In the genomic region with DNA sequence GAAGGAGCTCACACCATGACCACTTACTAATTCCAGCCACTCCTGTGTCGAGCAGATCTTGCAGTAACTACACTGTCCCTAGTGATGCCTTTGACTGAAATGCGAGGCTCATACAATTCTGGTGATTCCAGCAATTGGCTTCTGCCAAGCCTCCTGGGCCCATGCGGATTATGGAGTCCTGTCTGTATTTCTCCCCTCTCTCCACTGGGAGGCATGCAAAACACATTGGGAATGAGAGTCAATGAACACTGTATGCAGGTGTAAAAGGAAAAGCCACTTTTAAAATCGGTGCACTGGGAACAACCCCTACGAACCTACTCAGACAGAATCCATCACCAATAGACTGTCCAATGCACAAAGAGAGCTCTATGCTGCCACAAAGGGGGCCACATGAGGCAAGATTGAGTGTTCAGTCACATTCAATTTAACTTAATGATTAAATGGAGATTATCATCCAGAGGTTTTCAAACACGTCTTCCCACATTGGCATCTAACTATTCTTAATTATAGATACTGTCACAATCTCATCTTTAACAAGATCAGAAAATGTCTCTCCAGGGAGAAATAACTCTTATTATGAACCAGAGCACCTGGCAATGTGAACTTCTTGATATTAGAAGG, we compare ENCODE assay signal across 12 cellular contexts.
DNase-seq lines count a peak whose midpoint lies in the region; ATAC-seq and TF ChIP-seq lines count a peak whose summit lies in the region.
"Had no signal": no experiment of that assay in that cellular context is flagged by ENCODE, and none has a peak within 500 bp of the region (broad histone marks: within the 10 kb centered on the region; RNA-seq: fewer than 3 reads in every experiment).

No MANE protein-coding gene starts in this region.

- intact Hi-C loops in left lung (cut with DNase I): no loop called here

- TF ChIP-seq CTCF in left lung (IDR thresholded peaks at IDR 0.05) (no peak), mesothelial cell of epicardium (IDR thresholded peaks at IDR 0.05; ENCODE audit: unreplicated experiment) (no peak)

- peaks cover 5% of the 10 kb centered on the region for H3K9me3 Mint-ChIP-seq in mesothelial cell of epicardium

- H3K27me3 Mint-ChIP-seq in mesothelial cell of epicardium (ENCODE audit: low read depth): no peaks in the 10 kb centered on the region
- H3K27me3 Mint-ChIP-seq: activated naive CD8-positive, alpha-beta T cell treated with anti-CD3 and anti-CD28 coated beads for 36 hours had no signal

- peaks cover 3% of the 10 kb centered on the region for H3K4me1 Mint-ChIP-seq in mesothelial cell of epicardium
- H3K4me1 Mint-ChIP-seq: activated naive CD8-positive, alpha-beta T cell treated with anti-CD3 and anti-CD28 coated beads for 36 hours had no signal

- H3K4me1 ChIP-seq in BLaER1 (peaks cover 18% of the 10 kb centered on the region), left lung (no peaks in the 10 kb centered on the region)

- H3K9me3 ChIP-seq in BLaER1: peaks cover 11% of the 10 kb centered on the region
- peaks cover 0 to 6% of the 10 kb centered on the region in 2 donors for H3K9me3 ChIP-seq in left lung

- H3K9ac ChIP-seq in BLaER1: no peak overlapping the region

- in situ Hi-C loops in SK-MEL-5 (cut with HindIII; ENCODE audit: low pct_unique_long_range_greater_than_20kb, low sequenced_read_pairs): no loop called here

- no peaks in the 10 kb centered on the region for H3K36me3 Mint-ChIP-seq in mesothelial cell of epicardium
- H3K36me3 Mint-ChIP-seq: activated naive CD8-positive, alpha-beta T cell treated with anti-CD3 and anti-CD28 coated beads for 36 hours had no signal

- H3K27me3 ChIP-seq in BLaER1: no peaks in the 10 kb centered on the region
- no peaks in the 10 kb centered on the region for H3K27me3 ChIP-seq in left lung

- no peak overlapping the region for H3K4me3 ChIP-seq in BLaER1
- H3K4me3 ChIP-seq in left lung: no peak overlapping the region

- H3K27ac Mint-ChIP-seq in mesothelial cell of epicardium: no peak overlapping the region
- H3K27ac Mint-ChIP-seq: activated naive CD8-positive, alpha-beta T cell treated with anti-CD3 and anti-CD28 coated beads for 36 hours had no signal

- H3K36me3 ChIP-seq in BLaER1: no peaks in the 10 kb centered on the region
- H3K36me3 ChIP-seq in left lung: no peaks in the 10 kb centered on the region

- H3K27ac ChIP-seq in BLaER1 (no peak overlapping the region), left lung (no peak overlapping the region)
- H3K27ac ChIP-seq: epithelial cell of prostate had no signal

- peak; percentile 11 for DNase-seq in HuH-7 (ENCODE audit: low spot score)
- DNase-seq in SK-MEL-5 (ENCODE audit: low read depth, low spot score): peak; percentile 55
- DNase-seq in left lung: no peak
- no peak for DNase-seq in stimulated activated CD4-positive, alpha-beta T cell treated with anti-CD3 and anti-CD28 coated beads, Interleukin-15, amount 100 ng/mL, for 24 hours
- no peak for DNase-seq in AG08395 (ENCODE audit: low spot score)
- DNase-seq in mesothelial cell of epicardium (ENCODE audit: low spot score in 2 of 2, unreplicated experiment in 2 of 2): no peak
- DNase-seq: activated CD4-positive, alpha-beta T cell treated with anti-CD3 and anti-CD28 coated beads, Interleukin-2, amount 50 U/mL, for 1 hour; activated naive CD8-positive, alpha-beta T cell treated with anti-CD3 and anti-CD28 coated beads for 36 hours; kidney glomerular epithelial cell had no signal

- peak overlapping the region; percentile 1; the same call in 1 of the 2 replicates for H3K4me2 ChIP-seq in BLaER1

- H3K4me3 Mint-ChIP-seq in mesothelial cell of epicardium: no peak overlapping the region
- H3K4me3 Mint-ChIP-seq: activated naive CD8-positive, alpha-beta T cell treated with anti-CD3 and anti-CD28 coated beads for 36 hours had no signal

- ATAC-seq in left lung: peak; percentile 33
- no peak for ATAC-seq in HG03520 (IDR thresholded peaks at IDR 0.05; ENCODE audit: unreplicated experiment)

- no peaks in the 10 kb centered on the region for H4K20me1 ChIP-seq in BLaER1

Comparison
In these comparisons a context has a peak if more than half of its experiments do, and no peak if none do; other contexts are left out.
1. DNase-seq: peak in HuH-7 (single experiment) and SK-MEL-5 (single experiment); none in left lung (0 of 2), stimulated activated CD4-positive, alpha-beta T cell treated with anti-CD3 and anti-CD28 coated beads, Interleukin-15, amount 100 ng/mL, for 24 hours (single experiment), AG08395 (single experiment) and mesothelial cell of epicardium (0 of 2).